Comparison of ENCODE assay signal across 9 cellular contexts in genomic region chr2:231714639-231715498, GRCh38. TPM values are rescaled to one million over a fixed set of nuclear protein-coding genes. Genes with fewer than 3 reads are reported as not detected.
DNase-seq lines count a peak whose midpoint lies in the region; ATAC-seq and TF ChIP-seq lines count a peak whose summit lies in the region.
"Had no signal": no experiment of that assay in that cellular context is flagged by ENCODE, and none has a peak within 500 bp of the region (broad histone marks: within the 10 kb centered on the region; RNA-seq: fewer than 3 reads in every experiment).

No MANE protein-coding gene starts in this region.

- no peak for ATAC-seq in gastroesophageal sphincter
- ATAC-seq in upper lobe of right lung = peak; percentile 26
- ATAC-seq in GM19035 (IDR thresholded peaks at IDR 0.05; ENCODE audit: unreplicated experiment) = no peak

- H3K4me1 Mint-ChIP-seq in activated T-helper 2 cell treated with anti-CD3 and anti-CD28 coated beads, Interferon-gamma antibody, Interleukin-2, Interleukin-4, amounts not matched to agents 10 μg/mL and 5 μg/mL and 100 μg/mL, durations not matched to agents 14 hours and 24 hours and 36 hours (ENCODE audit: low read depth) = peaks cover 34% of the 10 kb centered on the region

- DNase-seq in DMS114 treated with DMSO at 0.1 percent for 48 hours (lab: John Stamatoyannopoulos, UW; ENCODE audit: unreplicated experiment) (peak; percentile 26), RPMI7951 (ENCODE audit: low read depth) (peak; percentile 62), upper lobe of right lung (peak; percentile 83)
- DNase-seq in activated T-helper 2 cell treated with anti-CD3 and anti-CD28 coated beads, Interferon-gamma antibody, Interleukin-2, Interleukin-4, amounts not matched to agents 10 μg/mL and 5 μg/mL and 100 μg/mL, durations not matched to agents 14 hours and 24 hours and 36 hours (ENCODE audit: low spot score) = peak; percentile 70

- H2AFZ ChIP-seq in parathyroid adenoma = no peak overlapping the region

- H3K36me3 Mint-ChIP-seq in activated T-helper 2 cell treated with anti-CD3 and anti-CD28 coated beads, Interferon-gamma antibody, Interleukin-2, Interleukin-4, amounts not matched to agents 10 μg/mL and 5 μg/mL and 100 μg/mL, durations not matched to agents 14 hours and 24 hours and 36 hours (ENCODE audit: low read depth) = peaks cover 44% of the 10 kb centered on the region

- H3K9me3 Mint-ChIP-seq in activated T-helper 2 cell treated with anti-CD3 and anti-CD28 coated beads, Interferon-gamma antibody, Interleukin-2, Interleukin-4, amounts not matched to agents 10 μg/mL and 5 μg/mL and 100 μg/mL, durations not matched to agents 14 hours and 24 hours and 36 hours = no peaks in the 10 kb centered on the region

- intact Hi-C loops in activated T-helper 2 cell treated with anti-CD3 and anti-CD28 coated beads, Interferon-gamma antibody, Interleukin-2, Interleukin-4, amounts not matched to agents 10 μg/mL and 5 μg/mL and 100 μg/mL, durations not matched to agents 14 hours and 24 hours and 36 hours (cut with micrococcal nuclease) = loop anchor here (1.0 kb wide), 2 partner anchors 38 to 103 kb away; no protein-coding TSS in a partner anchor
- intact Hi-C loops in upper lobe of right lung (cut with DNase I) = loop anchor here (5.0 kb wide), 2 partner anchors 38 to 103 kb away; no protein-coding TSS in a partner anchor

- H3K27ac ChIP-seq in HUES64 (ENCODE audit: low read depth, low read length) (peak overlapping the region; percentile 71), gastroesophageal sphincter (peak overlapping the region in 3 of 4 donors; percentile 78 to 85 (median 82)), parathyroid adenoma (no peak overlapping the region), upper lobe of right lung (peak overlapping the region; percentile 42)
- H3K27ac ChIP-seq: epithelial cell of prostate had no signal

- H3K27me3 Mint-ChIP-seq in activated T-helper 2 cell treated with anti-CD3 and anti-CD28 coated beads, Interferon-gamma antibody, Interleukin-2, Interleukin-4, amounts not matched to agents 10 μg/mL and 5 μg/mL and 100 μg/mL, durations not matched to agents 14 hours and 24 hours and 36 hours (ENCODE audit: low read depth) = no peaks in the 10 kb centered on the region

- H3K4me2 ChIP-seq in parathyroid adenoma (ENCODE audit: low read length) = no peak overlapping the region

- peaks cover 15% of the 10 kb centered on the region; the same call in 1 of the 2 replicates for H3K4me1 ChIP-seq in HUES64 (ENCODE audit: insufficient read depth, low read length)
- peaks cover 0 to 53% (median 33%) of the 10 kb centered on the region in 3 donors for H3K4me1 ChIP-seq in gastroesophageal sphincter
- peaks cover 16% of the 10 kb centered on the region for H3K4me1 ChIP-seq in parathyroid adenoma
- H3K4me1 ChIP-seq in upper lobe of right lung = peaks cover 30% of the 10 kb centered on the region

- no peak for TF ChIP-seq POLR2A in gastroesophageal sphincter (IDR thresholded peaks at IDR 0.05)

- 41% methylated on average over 17 of the region's 17 CpGs for WGBS in HUES64
- no CpG with 5 or more reads among the region's 17 CpGs for WGBS in gastroesophageal sphincter (ENCODE audit: low coverage in 1 of 2), 2 donors

- H3K27me3 ChIP-seq in HUES64 (ENCODE audit: insufficient read depth, low read length) (no peaks in the 10 kb centered on the region), gastroesophageal sphincter (no peaks in the 10 kb centered on the region), parathyroid adenoma (ENCODE audit: control insufficient read depth, insufficient read depth, low read length) (no peaks in the 10 kb centered on the region), upper lobe of right lung (no peaks in the 10 kb centered on the region)

- H3K9me3 ChIP-seq in HUES64 (ENCODE audit: insufficient read depth, low read depth, low read length) (no peaks in the 10 kb centered on the region), gastroesophageal sphincter (no peaks in the 10 kb centered on the region), parathyroid adenoma (ENCODE audit: control insufficient read depth, low read length) (no peaks in the 10 kb centered on the region), upper lobe of right lung (no peaks in the 10 kb centered on the region)

- no peak for TF ChIP-seq EP300 in gastroesophageal sphincter (IDR thresholded peaks at IDR 0.05)

- peaks cover 8% of the 10 kb centered on the region for H3K79me2 ChIP-seq in parathyroid adenoma

- H3K9ac ChIP-seq in HUES64 (ENCODE audit: low read depth, low read length) (peak overlapping the region; percentile 5; the same call in 1 of the 2 replicates), parathyroid adenoma (no peak overlapping the region)

- H3K36me3 ChIP-seq in HUES64 (ENCODE audit: insufficient read depth, low read length) (peaks cover 35% of the 10 kb centered on the region), gastroesophageal sphincter (peaks cover 0 to 27% of the 10 kb centered on the region in 2 donors), parathyroid adenoma (ENCODE audit: control insufficient read depth, insufficient read depth, low read length) (no peaks in the 10 kb centered on the region), upper lobe of right lung (peaks cover 22% of the 10 kb centered on the region)

- H3K4me3 ChIP-seq in HUES64 (ENCODE audit: low read length) (no peak overlapping the region), gastroesophageal sphincter (no peak overlapping the region), parathyroid adenoma (ENCODE audit: low read depth, low read length) (no peak overlapping the region), upper lobe of right lung (no peak overlapping the region)

- H3K4me3 Mint-ChIP-seq in activated T-helper 2 cell treated with anti-CD3 and anti-CD28 coated beads, Interferon-gamma antibody, Interleukin-2, Interleukin-4, amounts not matched to agents 10 μg/mL and 5 μg/mL and 100 μg/mL, durations not matched to agents 14 hours and 24 hours and 36 hours (ENCODE audit: low read depth) = no peak overlapping the region

- TF ChIP-seq CTCF in gastroesophageal sphincter (IDR thresholded peaks at IDR 0.05) = peak; percentile 89 to 95 (median 92)
- peak; percentile 95 for TF ChIP-seq CTCF in parathyroid adenoma (IDR thresholded peaks at IDR 0.05)
- TF ChIP-seq CTCF in upper lobe of right lung (IDR thresholded peaks at IDR 0.05) = peak; percentile 93

- H3K27ac Mint-ChIP-seq in activated T-helper 2 cell treated with anti-CD3 and anti-CD28 coated beads, Interferon-gamma antibody, Interleukin-2, Interleukin-4, amounts not matched to agents 10 μg/mL and 5 μg/mL and 100 μg/mL, durations not matched to agents 14 hours and 24 hours and 36 hours = peak overlapping the region; percentile 95

RNA-seq across cellular contexts. Expression of gene PTMA, which starts 6.5 kb away (rescaled TPM):
- polyA plus RNA-seq in HUES64 (2013, experiment 1 of 2) = 1,960 TPM
- polyA plus RNA-seq in HUES64 (2013, experiment 2 of 2) = 2,220 TPM
- total RNA-seq in RPMI7951 (2014; rRNA removed; shearing (Covaris generic)) = 1,433 and 1,788 TPM in 2 replicates
- 2,151 and 2,259 TPM in 2 replicates for total RNA-seq in activated T-helper 2 cell treated with anti-CD3 and anti-CD28 coated beads, Interferon-gamma antibody, Interleukin-2, Interleukin-4, amounts not matched to agents 10 μg/mL and 5 μg/mL and 100 μg/mL, durations not matched to agents 14 hours and 24 hours and 36 hours
- total RNA-seq in gastroesophageal sphincter (100 to 1,000 TPM; 683 to 866 (median 805) TPM), upper lobe of right lung (744 TPM)

Comparison
In these comparisons a context has a peak if more than half of its experiments do, and no peak if none do; other contexts are left out.
1. DNase-seq: peak in every context shown above with its lines; median percentile 83 in upper lobe of right lung; 70 in activated T-helper 2 cell treated with anti-CD3 and anti-CD28 coated beads, Interferon-gamma antibody, Interleukin-2, Interleukin-4, amounts not matched to agents 10 μg/mL and 5 μg/mL and 100 μg/mL, durations not matched to agents 14 hours and 24 hours and 36 hours; 62 in RPMI7951; 26 in DMS114 treated with DMSO at 0.1 percent for 48 hours.